In genomic region chr11:44213148-44213547, GRCh38 we compare ENCODE assay signal across 24 cellular contexts.
DNase-seq lines count a peak whose midpoint lies in the region; ATAC-seq, FAIRE-seq and TF ChIP-seq lines count a peak whose summit lies in the region.
"Had no signal": no experiment of that assay in that cellular context is flagged by ENCODE, and none has a peak within 500 bp of the region (broad histone marks: within the 10 kb centered on the region; RNA-seq: fewer than 3 reads in every experiment).

No MANE protein-coding gene starts in this region.

- H3K79me2 ChIP-seq in OCI-LY7 (ENCODE audit: insufficient read depth, low read depth, low read length), result no peaks in the 10 kb centered on the region
- H3K79me2 ChIP-seq in GM12878 (ENCODE audit: control insufficient read depth, insufficient read depth, low read length), result no peaks in the 10 kb centered on the region

- no peaks in the 10 kb centered on the region for H4K20me1 ChIP-seq in OCI-LY7 (ENCODE audit: insufficient read depth, low read length)
- H4K20me1 ChIP-seq in GM12878 (ENCODE audit: control insufficient read depth, insufficient read depth), result no peaks in the 10 kb centered on the region
- H4K20me1 ChIP-seq: BLaER1 had no signal

- H3K9ac ChIP-seq in GM12878 (ENCODE audit: control insufficient read depth, insufficient read depth, low read length), result no peak overlapping the region
- H3K9ac ChIP-seq: BLaER1 had no signal

- no peak overlapping the region for H3K4me2 ChIP-seq in OCI-LY7 (ENCODE audit: low read length)
- H3K4me2 ChIP-seq in GM12878 (ENCODE audit: control insufficient read depth, insufficient read depth), result no peak overlapping the region
- H3K4me2 ChIP-seq: BLaER1 had no signal

- 32% methylated on average over 1 of the region's 1 CpG for WGBS in GM12878 (ENCODE audit: insufficient coverage, insufficient replicate concordance, low lambda C conversion rate, missing lambda C conversion rate)

- in situ Hi-C loops in GM12878 (cut with MboI), result no loop called here

- TF ChIP-seq CTCF in OCI-LY7 (conservative IDR thresholded peaks at IDR 0.05; ENCODE audit: low read length), result no peak
- no peak for TF ChIP-seq CTCF in GM12878 (IDR thresholded peaks at IDR 0.05 in 2 of 3, conservative IDR thresholded peaks at IDR 0.05 in 1 of 3; ENCODE audit: control insufficient read depth in 2 of 3, extremely low read depth in 1 of 3, insufficient read depth in 1 of 3, low read depth in 3 of 3, low read length in 3 of 3)

- no peak for TF ChIP-seq EP300 in GM12878 (IDR thresholded peaks at IDR 0.05; ENCODE audit: borderline replicate concordance in 1 of 2, control insufficient read depth in 1 of 2, low read depth in 2 of 2, low read length in 2 of 2)

- no peaks in the 10 kb centered on the region for H3K4me1 ChIP-seq in OCI-LY7 (ENCODE audit: insufficient read depth, low read length, poor library complexity, severe bottlenecking)
- H3K4me1 ChIP-seq in GM12878 (ENCODE audit: control insufficient read depth, insufficient read depth, low read length), result no peaks in the 10 kb centered on the region
- H3K4me1 ChIP-seq: BE2C, BLaER1 had no signal

- CTCF ChIA-PET in OCI-LY7 (lab: Charles Lee; ENCODE audit: unreplicated experiment) (no interaction called here), GM12878 (lab: Yijun Ruan, JAX) (interaction anchor here (1.2 kb wide), 1 partner anchor 55 kb away, joined by 3 read pairs; no protein-coding TSS in a partner anchor)

- H3K36me3 ChIP-seq in OCI-LY7 (ENCODE audit: insufficient read depth, low read length), result no peaks in the 10 kb centered on the region
- H3K36me3 ChIP-seq in GM12878 (ENCODE audit: control insufficient read depth in 2 of 2, insufficient read depth in 2 of 2, low read length in 1 of 2), result peaks cover 0 to 3% of the 10 kb centered on the region in 2 experiments; a peak in 1 of 4 replicates
- H3K36me3 ChIP-seq: BE2C had no signal

- SMC1A ChIA-PET in GM12878 (lab: Charles Lee; ENCODE audit: uncharacterized antibody, unreplicated experiment), result interaction anchor here (1.0 to 1.7 kb wide), 4 partner anchors 12 to 80 kb away, joined by 3 to 4 read pairs (median 3); no protein-coding TSS in a partner anchor

- TF ChIP-seq RAD21 in GM12878 (IDR thresholded peaks at IDR 0.05; ENCODE audit: insufficient read depth, low read depth, low read length), result no peak

- no peak for DNase-seq in H54 (ENCODE audit: insufficient read length, low spot score)
- DNase-seq in OCI-LY7 (ENCODE audit: low spot score), result no peak
- no peak for DNase-seq in GM12878 (ENCODE audit: low read depth, low spot score)
- no peak for DNase-seq in stimulated activated CD4-positive, alpha-beta T cell treated with anti-CD3 and anti-CD28 coated beads, Interleukin-2, amount 100 ng/mL, for 24 hours
- no peak for DNase-seq in NCI-H2107 (lab: John Stamatoyannopoulos, UW)
- DNase-seq in central memory CD4-positive, alpha-beta T cell, result no peak
- DNase-seq: 8988T; ACHN; BE2C; C1 segment of cervical spinal cord; CD4-positive, alpha-beta memory T cell; CD4-positive, CD25-positive, alpha-beta regulatory T cell; CD8-positive, alpha-beta memory T cell; COR-L47; DMS 273 treated with DMSO at 0.1 percent for 48 hours; DMS153; DMS53; DMS79; DND-41; EL; GDM1 had no signal

- BruUV-seq in OCI-LY7 (replicated peaks; lab: Mats Ljungman, UMichigan), result TSS peak; percentile 29
- no TSS peak for BruUV-seq in GM12878 (replicated peaks; lab: Mats Ljungman, UMichigan)

- TF ChIP-seq POLR2A in H54 (IDR thresholded peaks at IDR 0.05; ENCODE audit: low read depth, low read length) (no peak), GM12878 (IDR thresholded peaks at IDR 0.05; ENCODE audit: low read depth, low read length) (no peak)

- H2AFZ ChIP-seq in OCI-LY7 (ENCODE audit: low read length) (no peak overlapping the region), GM12878 (ENCODE audit: control insufficient read depth, low read depth, low read length) (no peak overlapping the region)

- ATAC-seq in GM12878, result no peak

- intact Hi-C loops in OCI-LY7 (cut with micrococcal nuclease; ENCODE audit: unreplicated experiment) (no loop called here), GM12878 (cut with micrococcal nuclease; ENCODE audit: unreplicated experiment) (no loop called here)

- H3K4me3 ChIP-seq in OCI-LY7 (ENCODE audit: low read depth, low read length, poor library complexity, severe bottlenecking) (no peak overlapping the region), GM12878 (no peak overlapping the region)
- H3K4me3 ChIP-seq: BLaER1 had no signal

- H3K9me3 ChIP-seq in OCI-LY7 (ENCODE audit: low read length), result 0 out of 2 replicates have a peak, but pooled peaks cover 4% of the 10 kb centered on the region
- no peaks in the 10 kb centered on the region for H3K9me3 ChIP-seq in GM12878 (replicated peaks; ENCODE audit: control insufficient read depth, insufficient read depth, low read length)
- H3K9me3 ChIP-seq: BE2C had no signal

- H3K9me2 ChIP-seq in OCI-LY7 (ENCODE audit: insufficient read depth, low read length), result no peaks in the 10 kb centered on the region

- no peaks in the 10 kb centered on the region for H3K27me3 ChIP-seq in GM12878 (replicated peaks in 1 of 2; ENCODE audit: control insufficient read depth in 2 of 2, insufficient read depth in 2 of 2, low read length in 1 of 2)
- H3K27me3 ChIP-seq: BE2C, BLaER1 had no signal

- POLR2A ChIA-PET in OCI-LY7 (lab: Charles Lee) (interaction anchor here (1.1 kb wide), 1 partner anchor 23 kb away, joined by 3 read pairs; no protein-coding TSS in a partner anchor), GM12878 (lab: Charles Lee) (no interaction called here)

- H3K27ac ChIP-seq in OCI-LY7 (ENCODE audit: low read depth, low read length, poor library complexity, severe bottlenecking) (no peak overlapping the region), GM12878 (ENCODE audit: control insufficient read depth, insufficient read depth) (no peak overlapping the region)
- H3K27ac ChIP-seq: BLaER1 had no signal

- peak; percentile 33 for FAIRE-seq in H54 (lab: Jason Lieb, UNC)
- FAIRE-seq in GM12878 (lab: Jason Lieb, UNC), result no peak
- FAIRE-seq: A204.1, GM12891 had no signal

- RAD21 ChIA-PET in GM12878 (lab: Charles Lee; ENCODE audit: unreplicated experiment), result no interaction called here

TF ChIP-seq in GM12878, 131 proteins besides CTCF, POLR2A, EP300 and RAD21:
- TF ChIP-seq MTA2 (IDR thresholded peaks at IDR 0.05; ENCODE audit: low read depth) (peak; percentile 50; the same call in 1 of the 2 replicates), SMAD5 (IDR thresholded peaks at IDR 0.05; ENCODE audit: low read depth) (no peak)
